12 cellular contexts compared by ENCODE assay signal in the genomic region with DNA sequence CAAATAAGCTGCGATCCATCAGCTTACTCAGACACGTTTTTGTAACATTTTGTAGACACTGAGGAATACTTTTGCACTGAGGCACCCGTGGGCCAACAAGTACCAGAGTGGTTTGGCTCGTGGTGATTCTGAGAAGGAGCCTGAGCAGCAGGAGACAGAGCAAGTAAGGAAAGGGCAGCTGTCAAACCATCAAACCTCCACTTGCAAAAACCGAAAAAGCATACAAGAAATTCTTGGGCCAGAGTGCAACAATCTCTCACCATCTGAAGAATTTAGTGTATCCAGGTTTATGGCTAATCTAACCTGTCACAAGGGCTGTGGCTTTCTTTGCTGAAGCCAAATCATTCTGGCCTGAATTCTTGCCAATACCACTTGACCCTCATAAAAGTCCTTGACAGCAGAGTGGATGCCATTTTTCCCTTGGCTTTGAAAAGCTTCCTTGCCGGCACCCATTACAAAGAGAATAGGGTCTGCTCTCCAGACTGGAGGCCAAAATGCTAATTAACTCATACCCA. TPM values are rescaled to one million over a fixed set of nuclear protein-coding genes. Genes with fewer than 3 reads are reported as not detected.
DNase-seq lines count a peak whose midpoint lies in the region; ATAC-seq and TF ChIP-seq lines count a peak whose summit lies in the region.
"Had no signal": no experiment of that assay in that cellular context is flagged by ENCODE, and none has a peak within 500 bp of the region (broad histone marks: within the 10 kb centered on the region; RNA-seq: fewer than 3 reads in every experiment).

No MANE protein-coding gene starts in this region.

- no peak overlapping the region for H3K9ac ChIP-seq in fibroblast of lung (ENCODE audit: insufficient read depth, low read length)

- H3K27ac ChIP-seq in fibroblast of lung (ENCODE audit: insufficient read depth, low read length) (peak overlapping the region; percentile 16), thyroid gland (peak overlapping the region; percentile 55 to 73 (median 60))

- DNase-seq in activated CD8-positive, alpha-beta memory T cell treated with anti-CD3 and anti-CD28 coated beads, Interleukin-2, amount 10 ng/mL, durations not matched to agents 7 days and 5 days: peak; percentile 44
- no peak for DNase-seq in activated CD8-positive, alpha-beta memory T cell treated with anti-CD3 and anti-CD28 coated beads, Interleukin-2, amount 50 U/mL, for 4 hours
- peak; percentile 97 for DNase-seq in NCI-H69 (lab: John Stamatoyannopoulos, UW)
- DNase-seq in fibroblast of lung (ENCODE audit: low read depth in 2 of 2): peak in 1 of 2 donors; percentile 96
- DNase-seq in thyroid gland: peak; percentile 67 to 71
- no peak for DNase-seq in dedifferentiated amniotic fluid mesenchymal stem cell (ENCODE audit: extremely low spot score)
- DNase-seq in UCSD-AML1 (lab: John Stamatoyannopoulos, UW; ENCODE audit: unreplicated experiment): no peak
- no peak for DNase-seq in SKM-1 treated with dmso at 0.1 percent for 144 hours (lab: John Stamatoyannopoulos, UW; ENCODE audit: unreplicated experiment)
- DNase-seq: activated T-cell treated with anti-CD3 and anti-CD28 coated beads, Interleukin-2, amount 50 U/mL, for 4 hours; dermis blood vessel endothelial cell; nephron progenitor cell had no signal

- no peak overlapping the region for H3K4me2 ChIP-seq in fibroblast of lung (ENCODE audit: extremely low read depth, insufficient read depth, low read length)

- peaks cover 9% of the 10 kb centered on the region for H3K36me3 Mint-ChIP-seq in activated CD8-positive, alpha-beta memory T cell treated with anti-CD3 and anti-CD28 coated beads, Interleukin-2, amount 10 ng/mL, durations not matched to agents 7 days and 5 days

- H3K27me3 Mint-ChIP-seq in activated CD8-positive, alpha-beta memory T cell treated with anti-CD3 and anti-CD28 coated beads, Interleukin-2, amount 10 ng/mL, durations not matched to agents 7 days and 5 days: peaks cover 10% of the 10 kb centered on the region
- H3K27me3 Mint-ChIP-seq: B cell had no signal

- H3K9me3 Mint-ChIP-seq in activated CD8-positive, alpha-beta memory T cell treated with anti-CD3 and anti-CD28 coated beads, Interleukin-2, amount 10 ng/mL, durations not matched to agents 7 days and 5 days (ENCODE audit: low read depth): peaks cover under 1% of the 10 kb centered on the region
- H3K9me3 Mint-ChIP-seq: activated T-cell treated with anti-CD3 and anti-CD28 coated beads, Interleukin-2, amount 50 U/mL, for 4 hours had no signal

- H3K4me3 ChIP-seq in fibroblast of lung (replicated peaks in 1 of 4; ENCODE audit: control extremely low read depth in 1 of 4, insufficient read depth in 1 of 4, low read depth in 3 of 4, low read length in 4 of 4): no peak overlapping the region
- H3K4me3 ChIP-seq in thyroid gland (replicated peaks in 1 of 3): no peak overlapping the region

- CTCF ChIA-PET in activated CD8-positive, alpha-beta memory T cell treated with anti-CD3 and anti-CD28 coated beads, Interleukin-2, amount 10 ng/mL, durations not matched to agents 7 days and 5 days (lab: Charles Lee): interaction anchor here (0.9 to 2.0 kb wide), 4 partner anchors 11 to 164 kb away, joined by 3 to 6 read pairs (median 4); no protein-coding TSS in a partner anchor

- 31 to 33% methylated on average over 6 of the region's 6 CpGs for WGBS in thyroid gland, 2 donors

- H3K27ac Mint-ChIP-seq in activated CD8-positive, alpha-beta memory T cell treated with anti-CD3 and anti-CD28 coated beads, Interleukin-2, amount 10 ng/mL, durations not matched to agents 7 days and 5 days: no peak overlapping the region
- H3K27ac Mint-ChIP-seq: B cell, nephron progenitor cell had no signal

- intact Hi-C loops in thyroid gland (cut with DNase I): loop anchor here (10.0 kb wide), 1 partner anchor 59 kb away; a partner anchor contains a TSS

- ATAC-seq in activated CD8-positive, alpha-beta memory T cell treated with anti-CD3 and anti-CD28 coated beads, Interleukin-2, amount 10 ng/mL, durations not matched to agents 7 days and 5 days: no peak
- ATAC-seq: activated T-cell treated with anti-CD3 and anti-CD28 coated beads, Interleukin-2, amount 50 U/mL, for 4 hours had no signal

- H3K9me3 ChIP-seq in fibroblast of lung (ENCODE audit: control insufficient read depth, insufficient read depth, low read depth, low read length) (no peaks in the 10 kb centered on the region), thyroid gland (no peaks in the 10 kb centered on the region)

- TF ChIP-seq POLR2A in thyroid gland (IDR thresholded peaks at IDR 0.05): peak in 1 of 2 donors; percentile 12

- H3K79me2 ChIP-seq in fibroblast of lung (ENCODE audit: control insufficient read depth, insufficient read depth, low read length): peaks cover 54% of the 10 kb centered on the region

- TF ChIP-seq CTCF in fibroblast of lung (conservative IDR thresholded peaks at IDR 0.05 in 1 of 2, IDR thresholded peaks at IDR 0.05 in 1 of 2; ENCODE audit: low read depth in 1 of 2, low read length in 2 of 2) (no peak), thyroid gland (IDR thresholded peaks at IDR 0.05) (no peak)

- no peak overlapping the region for H2AFZ ChIP-seq in fibroblast of lung (ENCODE audit: low read length)

- H3K4me1 Mint-ChIP-seq in activated CD8-positive, alpha-beta memory T cell treated with anti-CD3 and anti-CD28 coated beads, Interleukin-2, amount 10 ng/mL, durations not matched to agents 7 days and 5 days: peaks cover 18% of the 10 kb centered on the region

- H4K20me1 ChIP-seq in fibroblast of lung (ENCODE audit: control insufficient read depth, extremely low read depth, insufficient read depth, low read length): no peaks in the 10 kb centered on the region

- no peak overlapping the region for H3K4me3 Mint-ChIP-seq in activated CD8-positive, alpha-beta memory T cell treated with anti-CD3 and anti-CD28 coated beads, Interleukin-2, amount 10 ng/mL, durations not matched to agents 7 days and 5 days
- H3K4me3 Mint-ChIP-seq: activated T-cell treated with anti-CD3 and anti-CD28 coated beads, Interleukin-2, amount 50 U/mL, for 4 hours; B cell; nephron progenitor cell had no signal

- H3K36me3 ChIP-seq in fibroblast of lung (ENCODE audit: control insufficient read depth, insufficient read depth, low read length): no peaks in the 10 kb centered on the region
- H3K36me3 ChIP-seq in thyroid gland: no peaks in the 10 kb centered on the region

- H3K27me3 ChIP-seq in fibroblast of lung (ENCODE audit: control insufficient read depth, insufficient read depth, low read length) (no peaks in the 10 kb centered on the region), thyroid gland (no peaks in the 10 kb centered on the region)

- H3K4me1 ChIP-seq in fibroblast of lung (ENCODE audit: control insufficient read depth, extremely low read depth, insufficient read depth, low read length) (peaks cover 8% of the 10 kb centered on the region), thyroid gland (peaks cover 35 to 44% of the 10 kb centered on the region in 2 donors)

RNA-seq across cellular contexts. Expression of a gene that starts 56.7 kb away (rescaled TPM):
- 100 to 1,000 TPM in 1 of 2 experiments, 10 to 100 TPM in 1; 60.3 to 224 TPM for total RNA-seq in activated CD8-positive, alpha-beta memory T cell treated with anti-CD3 and anti-CD28 coated beads, Interleukin-2, amount 10 ng/mL, durations not matched to agents 7 days and 5 days
- 26.5 and 27.6 TPM in 2 replicates for total RNA-seq in fibroblast of lung
- polyA plus RNA-seq in fibroblast of lung: 20.7 and 84.0 TPM in 2 replicates
- 47.5 and 167 TPM in 2 replicates for polyA plus RNA-seq in fibroblast of lung (2012)
- polyA minus RNA-seq in fibroblast of lung (ENCODE audit: low replicate concordance): 9.8 and 37.0 TPM in 2 replicates
- 10 to 100 TPM; 19.5 to 56.6 (median 34.6) TPM for total RNA-seq in thyroid gland

Comparison
In these comparisons a context has a peak if more than half of its experiments do, and no peak if none do; other contexts are left out.
1. DNase-seq: peak in activated CD8-positive, alpha-beta memory T cell treated with anti-CD3 and anti-CD28 coated beads, Interleukin-2, amount 10 ng/mL, durations not matched to agents 7 days and 5 days (single experiment), NCI-H69 (single experiment) and thyroid gland (2 of 2); none in activated CD8-positive, alpha-beta memory T cell treated with anti-CD3 and anti-CD28 coated beads, Interleukin-2, amount 50 U/mL, for 4 hours (single experiment), dedifferentiated amniotic fluid mesenchymal stem cell (single experiment), UCSD-AML1 (single experiment) and SKM-1 treated with dmso at 0.1 percent for 144 hours (single experiment).